In genomic region chr5:134227786-134228185, GRCh38 we compare ENCODE assay signal across 12 cellular contexts. TPM values are rescaled to one million over a fixed set of nuclear protein-coding genes. Genes with fewer than 3 reads are reported as not detected.
A peak's percentile ranks its signal among the peaks of the same experiment; 100 is the strongest.
DNase-seq lines count a peak whose midpoint lies in the region; ATAC-seq, FAIRE-seq and TF ChIP-seq lines count a peak whose summit lies in the region.
"Had no signal": no experiment of that assay in that cellular context is flagged by ENCODE, and none has a peak within 500 bp of the region (broad histone marks: within the 10 kb centered on the region; RNA-seq: fewer than 3 reads in every experiment).

No MANE protein-coding gene starts in this region.

- no peak overlapping the region for H3K27ac Mint-ChIP-seq in activated naive CD4-positive, alpha-beta T cell treated with anti-CD3 and anti-CD28 coated beads, Interleukin-2, amount 10 ng/mL, durations not matched to agents 7 days and 5 days

- no peak for TF ChIP-seq CTCF in Peyer's patch (IDR thresholded peaks at IDR 0.05)

- H3K27ac ChIP-seq in Peyer's patch (peak overlapping the region in 3 of 4 donors; percentile 98 to 100 (median 99)), small intestine (ENCODE audit: low read depth in 1 of 2, low read length in 1 of 2) (peak overlapping the region in 1 of 2 donors; percentile 97)

- peak overlapping the region; percentile 95 for H3K4me3 Mint-ChIP-seq in activated naive CD4-positive, alpha-beta T cell treated with anti-CD3 and anti-CD28 coated beads, Interleukin-2, amount 10 ng/mL, durations not matched to agents 7 days and 5 days

- no peak for FAIRE-seq in small intestine (lab: Jason Lieb, UNC)

- H3K4me1 ChIP-seq in Peyer's patch = peaks cover 0 to 24% (median 8%) of the 10 kb centered on the region in 4 donors
- H3K4me1 ChIP-seq in endocrine pancreas (ENCODE audit: control insufficient read depth, insufficient read depth, low read length) = peaks cover 22% of the 10 kb centered on the region
- peaks cover 0 to 2% of the 10 kb centered on the region in 2 donors for H3K4me1 ChIP-seq in small intestine (ENCODE audit: control insufficient read depth in 2 of 2, insufficient read depth in 1 of 2, low read depth in 1 of 2, low read length in 1 of 2)

- CTCF ChIA-PET in activated naive CD4-positive, alpha-beta T cell treated with anti-CD3 and anti-CD28 coated beads, Interleukin-2, amount 10 ng/mL, durations not matched to agents 7 days and 5 days (lab: Charles Lee) = interaction anchor here (1.0 to 1.2 kb wide), 2 partner anchors 27 to 44 kb away, joined by 4 to 5 read pairs; no protein-coding TSS in a partner anchor

- no peak overlapping the region for H3K9ac ChIP-seq in endocrine pancreas (ENCODE audit: control insufficient read depth, insufficient read depth, low read length)

- peaks cover 10% of the 10 kb centered on the region for H3K27me3 Mint-ChIP-seq in activated naive CD4-positive, alpha-beta T cell treated with anti-CD3 and anti-CD28 coated beads, Interleukin-2, amount 10 ng/mL, durations not matched to agents 7 days and 5 days

- H3K9me3 Mint-ChIP-seq in activated naive CD4-positive, alpha-beta T cell treated with anti-CD3 and anti-CD28 coated beads, Interleukin-2, amount 10 ng/mL, durations not matched to agents 7 days and 5 days = no peaks in the 10 kb centered on the region

- H3K27me3 ChIP-seq in Peyer's patch = no peaks in the 10 kb centered on the region
- H3K27me3 ChIP-seq in endocrine pancreas (ENCODE audit: control insufficient read depth, insufficient read depth, low read length) = no peaks in the 10 kb centered on the region
- H3K27me3 ChIP-seq in small intestine (ENCODE audit: control insufficient read depth in 2 of 2, insufficient read depth in 2 of 2, low read length in 2 of 2) = no peaks in the 10 kb centered on the region
- H3K27me3 ChIP-seq: gastroesophageal sphincter had no signal

- no peak for DNase-seq in activated naive CD4-positive, alpha-beta T cell treated with anti-CD3 and anti-CD28 coated beads, Interleukin-2, amount 10 ng/mL, durations not matched to agents 7 days and 5 days
- no peak for DNase-seq in activated naive CD4-positive, alpha-beta T cell treated with anti-CD3 and anti-CD28 coated beads, Interleukin-2, amount 50 U/mL, for 16 hours
- DNase-seq in Peyer's patch (peak in 1 of 3 donors; percentile 54), small intestine (peak; percentile 70), NCI-H446 treated with DMSO at 0.1 percent for 48 hours (lab: John Stamatoyannopoulos, UW) (no peak)
- DNase-seq: amniotic stem cell, NCI-H2029 treated with DMSO at 0.1 percent for 48 hours had no signal

- no peak overlapping the region for H3K4me3 ChIP-seq in Peyer's patch
- peak overlapping the region; percentile 61 for H3K4me3 ChIP-seq in endocrine pancreas (ENCODE audit: control insufficient read depth, insufficient read depth, low read length)
- no peak overlapping the region for H3K4me3 ChIP-seq in small intestine (ENCODE audit: low read depth in 1 of 2, low read length in 2 of 2)

- 55 to 85% (median 63%) methylated on average over 3 of the region's 3 CpGs for WGBS in small intestine, 3 donors

- peaks cover 29% of the 10 kb centered on the region for H3K4me1 Mint-ChIP-seq in activated naive CD4-positive, alpha-beta T cell treated with anti-CD3 and anti-CD28 coated beads, Interleukin-2, amount 10 ng/mL, durations not matched to agents 7 days and 5 days

- H3K9me3 ChIP-seq in Peyer's patch (no peaks in the 10 kb centered on the region), endocrine pancreas (ENCODE audit: control insufficient read depth, low read length) (no peaks in the 10 kb centered on the region), small intestine (ENCODE audit: control insufficient read depth, low read depth) (no peaks in the 10 kb centered on the region)
- H3K9me3 ChIP-seq: gastroesophageal sphincter, SK-N-SH had no signal

- H3K36me3 ChIP-seq in Peyer's patch = no peaks in the 10 kb centered on the region
- H3K36me3 ChIP-seq in endocrine pancreas (ENCODE audit: control insufficient read depth, insufficient read depth, low read length) = no peaks in the 10 kb centered on the region
- no peaks in the 10 kb centered on the region for H3K36me3 ChIP-seq in small intestine (ENCODE audit: control insufficient read depth in 2 of 2, insufficient read depth in 2 of 2, low read length in 2 of 2)
- H3K36me3 ChIP-seq: gastroesophageal sphincter had no signal

- peak in 1 of 2 donors; percentile 48 for TF ChIP-seq POLR2A in Peyer's patch (IDR thresholded peaks at IDR 0.05)

- no peak for ATAC-seq in esophagus mucosa
- ATAC-seq in HG02642 (IDR thresholded peaks at IDR 0.05; ENCODE audit: poor library complexity, unreplicated experiment) = no peak
- ATAC-seq: gastroesophageal sphincter had no signal

- peaks cover 20% of the 10 kb centered on the region for H3K36me3 Mint-ChIP-seq in activated naive CD4-positive, alpha-beta T cell treated with anti-CD3 and anti-CD28 coated beads, Interleukin-2, amount 10 ng/mL, durations not matched to agents 7 days and 5 days

RNA-seq across cellular contexts. Expression of gene PPP2CA, which starts 1.9 kb away (rescaled TPM):
- 100 to 1,000 TPM in 2 of 4 donors, 10 to 100 TPM in 2; 85.0 to 128 (median 104) TPM for total RNA-seq in Peyer's patch
- 10 to 100 TPM; 42.4 to 47.5 (median 46.1) TPM for polyA plus RNA-seq in small intestine
- 144 TPM for total RNA-seq in esophagus mucosa

RNA-seq across cellular contexts. Expression of gene SKP1, which starts 51.0 kb away (rescaled TPM):
- total RNA-seq in Peyer's patch (100 to 1,000 TPM in 3 of 4 donors, 10 to 100 TPM in 1; 89.4 to 155 (median 129) TPM), esophagus mucosa (206 TPM)
- 100 to 1,000 TPM; 476 to 538 (median 497) TPM for polyA plus RNA-seq in small intestine
